In the genomic region with DNA sequence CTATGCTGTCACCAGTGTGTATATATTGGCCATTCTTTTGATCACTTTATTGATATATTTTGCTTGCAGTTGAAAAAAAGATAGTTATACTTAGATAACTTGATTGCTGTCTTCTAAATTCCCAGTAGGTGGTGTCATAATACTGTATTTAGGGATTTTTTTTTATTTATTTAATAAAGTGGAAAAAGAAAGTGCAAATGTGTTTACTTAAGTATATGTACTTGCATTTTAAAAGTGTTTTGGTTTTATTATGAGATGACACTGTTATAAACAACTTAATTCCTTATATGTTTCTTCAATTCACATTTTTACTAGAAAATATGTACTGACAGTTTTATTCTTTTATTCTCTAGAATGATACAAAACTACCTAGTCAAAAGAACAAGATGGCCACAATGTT, we compare ENCODE assay signal across 8 cellular contexts.
A peak's percentile ranks its signal among the peaks of the same experiment; 100 is the strongest.
DNase-seq lines count a peak whose midpoint lies in the region; ATAC-seq and TF ChIP-seq lines count a peak whose summit lies in the region.

No MANE protein-coding gene starts in this region.

- peak; percentile 7 for DNase-seq in AG08395 (ENCODE audit: low spot score)
- DNase-seq in HL-60 (ENCODE audit: low read depth in 1 of 2, low spot score in 1 of 2): no peak
- DNase-seq in adrenal gland: no peak
- DNase-seq in left kidney (ENCODE audit: low read depth, low spot score): peak; percentile 18
- DNase-seq in effector memory CD8-positive, alpha-beta T cell: no peak
- DNase-seq in stimulated activated naive CD8-positive, alpha-beta T cell treated with anti-CD3 and anti-CD28 coated beads, Interleukin-15, amount 100 ng/mL, for 72 hours: no peak
- no peak for DNase-seq in GM19240 (ENCODE audit: insufficient read length, low spot score)
- DNase-seq in effector CD8-positive, alpha-beta T cell (lab: John Stamatoyannopoulos, UW): no peak

- H3K27ac ChIP-seq in HL-60 (replicated peaks): no peak overlapping the region
- no peak overlapping the region for H3K27ac ChIP-seq in adrenal gland

- TF ChIP-seq CTCF in HL-60 (IDR thresholded peaks at IDR 0.05; ENCODE audit: insufficient read depth, low read length) (peak; percentile 3), adrenal gland (IDR thresholded peaks at IDR 0.05) (peak in 5 of 6 experiments; percentile 9 to 52 (median 46))

- H3K4me3 Mint-ChIP-seq in effector memory CD8-positive, alpha-beta T cell: no peak overlapping the region
- H3K4me3 Mint-ChIP-seq in stimulated activated naive CD8-positive, alpha-beta T cell treated with anti-CD3 and anti-CD28 coated beads, Interleukin-15, amount 100 ng/mL, for 72 hours: no peak overlapping the region

- peaks cover 0 to 6% of the 10 kb centered on the region in 2 donors for H3K27me3 Mint-ChIP-seq in effector memory CD8-positive, alpha-beta T cell
- no peaks in the 10 kb centered on the region for H3K27me3 Mint-ChIP-seq in stimulated activated naive CD8-positive, alpha-beta T cell treated with anti-CD3 and anti-CD28 coated beads, Interleukin-15, amount 100 ng/mL, for 72 hours

- H3K27me3 ChIP-seq in HL-60 (ENCODE audit: insufficient read depth, poor library complexity, severe bottlenecking) (no peaks in the 10 kb centered on the region), adrenal gland (no peaks in the 10 kb centered on the region)

- H3K36me3 ChIP-seq in adrenal gland (replicated peaks in 1 of 2): no peaks in the 10 kb centered on the region

- no peaks in the 10 kb centered on the region for H3K4me1 Mint-ChIP-seq in effector memory CD8-positive, alpha-beta T cell (ENCODE audit: low read depth in 2 of 2)
- no peaks in the 10 kb centered on the region for H3K4me1 Mint-ChIP-seq in stimulated activated naive CD8-positive, alpha-beta T cell treated with anti-CD3 and anti-CD28 coated beads, Interleukin-15, amount 100 ng/mL, for 72 hours

- no peak overlapping the region for H3K27ac Mint-ChIP-seq in effector memory CD8-positive, alpha-beta T cell
- H3K27ac Mint-ChIP-seq in stimulated activated naive CD8-positive, alpha-beta T cell treated with anti-CD3 and anti-CD28 coated beads, Interleukin-15, amount 100 ng/mL, for 72 hours: no peak overlapping the region

- no peaks in the 10 kb centered on the region for H3K9me3 Mint-ChIP-seq in effector memory CD8-positive, alpha-beta T cell
- H3K9me3 Mint-ChIP-seq in stimulated activated naive CD8-positive, alpha-beta T cell treated with anti-CD3 and anti-CD28 coated beads, Interleukin-15, amount 100 ng/mL, for 72 hours: no peaks in the 10 kb centered on the region

- no peaks in the 10 kb centered on the region for H3K9me3 ChIP-seq in adrenal gland (replicated peaks in 1 of 3)

- H3K4me1 ChIP-seq in adrenal gland (replicated peaks in 1 of 2): no peaks in the 10 kb centered on the region

- H3K4me3 ChIP-seq in HL-60 (replicated peaks; ENCODE audit: insufficient read depth, low read length) (no peak overlapping the region), adrenal gland (no peak overlapping the region)

- H3K36me3 Mint-ChIP-seq in effector memory CD8-positive, alpha-beta T cell (ENCODE audit: insufficient read depth): peaks cover 5% of the 10 kb centered on the region

- no peak for TF ChIP-seq POLR2A in adrenal gland (IDR thresholded peaks at IDR 0.05)

- intact Hi-C loops in adrenal gland (cut with DNase I): no loop called here

- no peak for ATAC-seq in effector memory CD8-positive, alpha-beta T cell (replicated peaks)
- no peak for ATAC-seq in stimulated activated naive CD8-positive, alpha-beta T cell treated with anti-CD3 and anti-CD28 coated beads, Interleukin-15, amount 100 ng/mL, for 72 hours

Comparison
In these comparisons a context has a peak if more than half of its experiments do, and no peak if none do; other contexts are left out.
1. DNase-seq: peak in AG08395 (single experiment) and left kidney (single experiment); none in HL-60 (0 of 2), adrenal gland (0 of 7), effector memory CD8-positive, alpha-beta T cell (0 of 3), stimulated activated naive CD8-positive, alpha-beta T cell treated with anti-CD3 and anti-CD28 coated beads, Interleukin-15, amount 100 ng/mL, for 72 hours (0 of 2), GM19240 (single experiment) and effector CD8-positive, alpha-beta T cell (single experiment).